ENCODE assay signal across 9 cellular contexts in genomic region chr1:153633161-153633746, GRCh38. TPM values are rescaled to one million over a fixed set of nuclear protein-coding genes. Genes with fewer than 3 reads are reported as not detected.
A peak's percentile ranks its signal among the peaks of the same experiment; 100 is the strongest.
DNase-seq lines count a peak whose midpoint lies in the region; ATAC-seq and TF ChIP-seq lines count a peak whose summit lies in the region.
"Had no signal": no experiment of that assay in that cellular context is flagged by ENCODE, and none has a peak within 500 bp of the region (broad histone marks: within the 10 kb centered on the region; RNA-seq: fewer than 3 reads in every experiment).

No MANE protein-coding gene starts in this region.

- no peak overlapping the region for H3K27ac ChIP-seq in endodermal cell (ENCODE audit: low read depth, low read length)

- ATAC-seq in HG02884 (IDR thresholded peaks at IDR 0.05; ENCODE audit: unreplicated experiment) (no peak), HG03432 (IDR thresholded peaks at IDR 0.05; ENCODE audit: unreplicated experiment) (no peak)

- H3K9me3 Mint-ChIP-seq in endodermal cell (peaks cover 4% of the 10 kb centered on the region), neural crest cell (peaks cover 3% of the 10 kb centered on the region)

- DNase-seq in NCI-H2196 treated with DMSO at 0.1 percent for 48 hours (lab: John Stamatoyannopoulos, UW; ENCODE audit: unreplicated experiment) (peak; percentile 45), endodermal cell (no peak), neural crest cell (ENCODE audit: low read depth, low spot score) (no peak), mucosa of gallbladder (ENCODE audit: low spot score) (no peak)
- no peak for DNase-seq in stimulated activated CD4-positive, alpha-beta T cell treated with anti-CD3 and anti-CD28 coated beads, Interleukin-12 subunit alpha, Interleukin-12 subunit beta, amount 100 ng/mL, for 4 hours

- no peak for TF ChIP-seq CTCF in GM12875 (IDR thresholded peaks at IDR 0.05; ENCODE audit: borderline replicate concordance, insufficient read depth, low read depth, low read length)
- TF ChIP-seq CTCF in endodermal cell (conservative IDR thresholded peaks at IDR 0.05) = no peak
- no peak for TF ChIP-seq CTCF in neural crest cell (conservative IDR thresholded peaks at IDR 0.05)

- peak overlapping the region; percentile 36 for H3K4me3 ChIP-seq in GM12875 (ENCODE audit: low read depth, low read length)
- H3K4me3 ChIP-seq in endodermal cell (ENCODE audit: low read length) = peak overlapping the region; percentile 98

- H3K4me3 Mint-ChIP-seq in endodermal cell (peak overlapping the region; percentile 98), neural crest cell (peak overlapping the region; percentile 99)

- peaks cover 7% of the 10 kb centered on the region for H3K9me3 ChIP-seq in endodermal cell (ENCODE audit: control insufficient read depth, low read length)

- H3K27ac Mint-ChIP-seq in endodermal cell (peak overlapping the region; percentile 100), neural crest cell (ENCODE audit: unreplicated experiment) (peak overlapping the region; percentile 100)

- H3K4me1 Mint-ChIP-seq in endodermal cell = peaks cover 18% of the 10 kb centered on the region
- peaks cover 41% of the 10 kb centered on the region for H3K4me1 Mint-ChIP-seq in neural crest cell

- H3K36me3 ChIP-seq in endodermal cell (ENCODE audit: control insufficient read depth, insufficient read depth, low read length) = peaks cover 29% of the 10 kb centered on the region

- no peaks in the 10 kb centered on the region for H3K4me1 ChIP-seq in endodermal cell (ENCODE audit: control insufficient read depth, insufficient read depth, low read length)

- peaks cover 35% of the 10 kb centered on the region for H3K36me3 Mint-ChIP-seq in endodermal cell (ENCODE audit: low read depth)
- peaks cover 20% of the 10 kb centered on the region for H3K36me3 Mint-ChIP-seq in neural crest cell (ENCODE audit: low read depth)

- H3K27me3 ChIP-seq in endodermal cell (ENCODE audit: control insufficient read depth, insufficient read depth, low read length, poor library complexity, severe bottlenecking) = no peaks in the 10 kb centered on the region

- 85 to 90% methylated on average over 10 to 18 of the region's 18 CpGs for WGBS in endodermal cell (ENCODE audit: insufficient coverage in 1 of 2, insufficient read length in 1 of 2), 2 experiments

- no peak overlapping the region for H3K9ac ChIP-seq in endodermal cell (ENCODE audit: extremely low read depth, low read length, poor library complexity, severe bottlenecking)

- no peaks in the 10 kb centered on the region for H3K27me3 Mint-ChIP-seq in endodermal cell (ENCODE audit: insufficient read depth)
- no peaks in the 10 kb centered on the region for H3K27me3 Mint-ChIP-seq in neural crest cell (ENCODE audit: low read depth)

RNA-seq across cellular contexts. Expression of gene CHTOP, which starts 0.6 kb away (rescaled TPM):
- total RNA-seq in endodermal cell (100 to 1,000 TPM in 1 of 2 donors, 10 to 100 TPM in 1; 98.4 to 117 TPM), neural crest cell (132 and 136 TPM in 2 replicates), mucosa of gallbladder (69.4 TPM)
- 115 TPM for polyA plus RNA-seq in endodermal cell (2013, experiment 1 of 2)
- polyA plus RNA-seq in endodermal cell (2013, experiment 2 of 2) = 106 TPM

RNA-seq across cellular contexts. Expression of gene S100A1, which starts 5.0 kb away (rescaled TPM):
- 1 to 10 TPM; 1.8 to 5.0 TPM for total RNA-seq in endodermal cell
- polyA plus RNA-seq in endodermal cell (2013, experiment 1 of 2) = 1.8 TPM
- polyA plus RNA-seq in endodermal cell (2013, experiment 2 of 2) = 2.2 TPM
- not detected in 2 replicates for total RNA-seq in neural crest cell
- total RNA-seq in mucosa of gallbladder = 3.3 TPM
- total RNA-seq: NCI-H460 had no signal

RNA-seq across cellular contexts. Expression of gene S100A13, which starts 5.9 kb away (rescaled TPM):
- total RNA-seq in endodermal cell = 100 to 1,000 TPM; 224 to 284 TPM
- 186 TPM for polyA plus RNA-seq in endodermal cell (2013, experiment 1 of 2)
- polyA plus RNA-seq in endodermal cell (2013, experiment 2 of 2) = 215 TPM
- 30.2 and 33.7 TPM in 2 replicates for total RNA-seq in neural crest cell
- 64.7 TPM for total RNA-seq in mucosa of gallbladder

RNA-seq across cellular contexts. Expression of gene S100A14, which starts 17.1 kb away (rescaled TPM):
- total RNA-seq in endodermal cell (100 to 1,000 TPM in 1 of 2 donors, 10 to 100 TPM in 1; 53.8 to 119 TPM), neural crest cell (not detected in 2 replicates), mucosa of gallbladder (56.9 TPM)
- 1.4 TPM for polyA plus RNA-seq in endodermal cell (2013, experiment 1 of 2)
- 0.54 TPM for polyA plus RNA-seq in endodermal cell (2013, experiment 2 of 2)
- total RNA-seq: NCI-H460 had no signal

RNA-seq across cellular contexts. Expression of gene S100A16, which starts 20.3 kb away (rescaled TPM):
- 100 to 1,000 TPM; 149 to 152 TPM for total RNA-seq in endodermal cell
- polyA plus RNA-seq in endodermal cell (2013, experiment 1 of 2) = 79.3 TPM
- polyA plus RNA-seq in endodermal cell (2013, experiment 2 of 2) = 84.9 TPM
- total RNA-seq in neural crest cell = 5.3 and 7.1 TPM in 2 replicates
- 86.7 TPM for total RNA-seq in mucosa of gallbladder
